ENCODE assay signal across 19 cellular contexts in the genomic region with DNA sequence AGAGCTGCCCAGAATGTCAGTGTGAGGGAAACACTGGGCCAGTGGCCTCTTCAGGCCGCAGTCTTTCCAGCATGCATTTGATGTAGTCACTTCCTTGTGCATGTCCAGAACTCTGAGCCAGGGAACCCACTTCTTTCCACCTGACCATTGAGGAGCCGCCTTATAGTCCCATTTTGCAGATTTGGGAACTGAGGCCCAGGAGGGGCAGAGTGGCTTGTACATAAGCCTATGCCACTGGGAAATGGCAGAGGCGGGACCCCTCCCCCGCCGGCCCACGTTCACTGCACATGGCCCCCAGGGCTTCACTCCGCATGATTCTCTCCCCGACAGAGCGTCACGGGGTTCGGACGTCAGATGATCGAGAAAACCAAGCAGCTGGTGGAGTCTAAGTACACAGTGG. TPM values are rescaled to one million over a fixed set of nuclear protein-coding genes. Genes with fewer than 3 reads are reported as not detected.
DNase-seq lines count a peak whose midpoint lies in the region; ATAC-seq, FAIRE-seq and TF ChIP-seq lines count a peak whose summit lies in the region.
"Had no signal": no experiment of that assay in that cellular context is flagged by ENCODE, and none has a peak within 500 bp of the region (broad histone marks: within the 10 kb centered on the region; RNA-seq: fewer than 3 reads in every experiment).

No MANE protein-coding gene starts in this region.

- H3K4me1 ChIP-seq in A549 (no peaks in the 10 kb centered on the region), neuronal stem cell (ENCODE audit: control insufficient read depth in 2 of 2, insufficient read depth in 1 of 2, low read depth in 1 of 2, low read length in 2 of 2) (no peaks in the 10 kb centered on the region), tibial nerve (peaks cover 0 to 30% (median 7%) of the 10 kb centered on the region in 4 donors)

- H2AK5ac ChIP-seq in neuronal stem cell (ENCODE audit: low read depth, low read length) = no peak overlapping the region

- no peak overlapping the region for H4K8ac ChIP-seq in neuronal stem cell (ENCODE audit: low read depth, low read length)

- H2BK5ac ChIP-seq in neuronal stem cell (ENCODE audit: low read length) = peak overlapping the region; percentile 13

- peak overlapping the region; percentile 35 for H3K27ac Mint-ChIP-seq in activated B cell treated with CpG ODN at 0.5 μM for 24 hours
- H3K27ac Mint-ChIP-seq: CD4-positive, alpha-beta T cell had no signal

- no peak overlapping the region for H2AFZ ChIP-seq in neuronal stem cell (ENCODE audit: low read length)
- H2AFZ ChIP-seq: GM23248 had no signal

- H4K91ac ChIP-seq in neuronal stem cell (ENCODE audit: low read depth, low read length, poor library complexity) = no peak overlapping the region

- H3K36me3 ChIP-seq in neuronal stem cell (replicated peaks in 1 of 2; ENCODE audit: control insufficient read depth in 2 of 2, insufficient read depth in 2 of 2, low read length in 2 of 2) (peaks cover 30 to 58% of the 10 kb centered on the region in 2 donors), tibial nerve (peaks cover 0 to 43% (median 0%) of the 10 kb centered on the region in 3 donors)

- H3K23ac ChIP-seq in neuronal stem cell (ENCODE audit: low read depth, low read length, poor library complexity) = no peak overlapping the region

- H3K18ac ChIP-seq in neuronal stem cell (ENCODE audit: low read length) = no peak overlapping the region

- TF ChIP-seq EP300 in A549 (IDR thresholded peaks at IDR 0.05) (no peak), tibial nerve (IDR thresholded peaks at IDR 0.05) (no peak)

- H3K4me1 Mint-ChIP-seq in activated B cell treated with CpG ODN at 0.5 μM for 24 hours = peaks cover 26% of the 10 kb centered on the region

- H3K4ac ChIP-seq in neuronal stem cell (ENCODE audit: low read length) = no peak overlapping the region

- TF ChIP-seq RAD21 in A549 (conservative IDR thresholded peaks at IDR 0.05 in 1 of 2, IDR thresholded peaks at IDR 0.05 in 1 of 2) = no peak

- H3K9me3 ChIP-seq in A549 (no peaks in the 10 kb centered on the region), neuronal stem cell (replicated peaks in 1 of 2; ENCODE audit: control insufficient read depth in 2 of 2, insufficient read depth in 1 of 2, low read depth in 1 of 2, low read length in 2 of 2) (peaks cover 0 to 1% of the 10 kb centered on the region in 2 donors), tibial nerve (no peaks in the 10 kb centered on the region)

- H3K36me3 Mint-ChIP-seq in activated B cell treated with CpG ODN at 0.5 μM for 24 hours (ENCODE audit: low read depth) = peaks cover 18% of the 10 kb centered on the region

- no peak for FAIRE-seq in A549 (lab: Jason Lieb, UNC)
- FAIRE-seq: G401.6, GM12891, H54, HTR-8/SVneo had no signal

- CTCF ChIA-PET in A549 (lab: Yijun Ruan, JAX) (interaction anchor here (0.6 to 3.1 kb wide), 10 partner anchors 9 to 73 kb away, joined by 3 to 12 read pairs (median 4); no protein-coding TSS in a partner anchor), activated B cell treated with CpG ODN at 0.5 μM for 24 hours (lab: Charles Lee) (interaction anchor here (1.3 kb wide), 1 partner anchor 48 kb away, joined by 3 read pairs; no protein-coding TSS in a partner anchor)

- WGBS in A549 (ENCODE audit: missing lambda C conversion rate) = 94% methylated on average over 13 of the region's 13 CpGs
- WGBS in neuronal stem cell (ENCODE audit: extremely low coverage in 2 of 2, insufficient read length in 2 of 2, insufficient replicate concordance in 1 of 2), 2 donors = no CpG with 5 or more reads among the region's 13 CpGs
- WGBS in tibial nerve, 2 donors = 92 to 95% methylated on average over 13 of the region's 13 CpGs

- no peaks in the 10 kb centered on the region for H3K79me1 ChIP-seq in neuronal stem cell (ENCODE audit: low read depth, low read length)

- H3K4me3 ChIP-seq in A549 (no peak overlapping the region), neuronal stem cell (ENCODE audit: low read length in 2 of 2) (no peak overlapping the region), tibial nerve (no peak overlapping the region)
- H3K4me3 ChIP-seq: GM23248 had no signal

- H2BK15ac ChIP-seq in neuronal stem cell (ENCODE audit: low read length) = no peak overlapping the region

- no peak overlapping the region for H3K14ac ChIP-seq in neuronal stem cell (ENCODE audit: low read length)

- ATAC-seq in A549 = no peak
- no peak for ATAC-seq in activated B cell treated with CpG ODN at 0.5 μM for 24 hours (ENCODE audit: low read depth)
- no peak for ATAC-seq in HG03045 (IDR thresholded peaks at IDR 0.05; ENCODE audit: unreplicated experiment)
- ATAC-seq in HG03095 (IDR thresholded peaks at IDR 0.05; ENCODE audit: unreplicated experiment) = no peak

- no peaks in the 10 kb centered on the region for H3K9me3 Mint-ChIP-seq in activated B cell treated with CpG ODN at 0.5 μM for 24 hours
- H3K9me3 Mint-ChIP-seq: CD4-positive, alpha-beta T cell had no signal

- H3K4me2 ChIP-seq in A549 = no peak overlapping the region
- peak overlapping the region; percentile 2 for H3K4me2 ChIP-seq in neuronal stem cell (ENCODE audit: insufficient read depth, low read length, poor library complexity, severe bottlenecking)

- no peaks in the 10 kb centered on the region for H3K27me3 Mint-ChIP-seq in activated B cell treated with CpG ODN at 0.5 μM for 24 hours
- H3K27me3 Mint-ChIP-seq: CD4-positive, alpha-beta T cell had no signal

- no peak for DNase-seq in A549 (ENCODE audit: low read depth in 1 of 2, low spot score in 1 of 2)
- DNase-seq in activated B cell treated with CpG ODN at 0.5 μM for 24 hours = no peak
- peak; percentile 49 for DNase-seq in foreskin melanocyte
- DNase-seq in neuronal stem cell (ENCODE audit: low spot score) = no peak
- DNase-seq in tibial nerve (ENCODE audit: low spot score in 2 of 2) = no peak
- DNase-seq: 8988T; ACHN; C1 segment of cervical spinal cord; Calu3; CD4-positive, alpha-beta T cell; DMS79 treated with DMSO at 0.1 percent for 48 hours; EL; GM23248 had no signal

- H2BK12ac ChIP-seq in neuronal stem cell (ENCODE audit: low read length) = peak overlapping the region; percentile 84

- POLR2A ChIA-PET in A549 (lab: Yijun Ruan, JAX) (no interaction called here), activated B cell treated with CpG ODN at 0.5 μM for 24 hours (lab: Charles Lee) (no interaction called here)

- H3K27me3 ChIP-seq in neuronal stem cell (ENCODE audit: control insufficient read depth in 3 of 3, insufficient read depth in 3 of 3, low read depth in 1 of 3, low read length in 3 of 3) (no peaks in the 10 kb centered on the region), tibial nerve (peaks cover 0 to 17% of the 10 kb centered on the region in 2 donors)

- no peak overlapping the region for H3K9ac ChIP-seq in neuronal stem cell (ENCODE audit: low read depth, low read length, poor library complexity)
- H3K9ac ChIP-seq: GM23248 had no signal

- no peak for TF ChIP-seq POLR2A in A549 (IDR thresholded peaks at IDR 0.05; ENCODE audit: low read length)
- no peak for TF ChIP-seq POLR2A in tibial nerve (IDR thresholded peaks at IDR 0.05)

- TF ChIP-seq CTCF in A549 (IDR thresholded peaks at IDR 0.05) (no peak), activated B cell treated with CpG ODN at 0.5 μM for 24 hours (IDR thresholded peaks at IDR 0.05) (no peak), tibial nerve (IDR thresholded peaks at IDR 0.05) (no peak)

- H2BK120ac ChIP-seq in neuronal stem cell (ENCODE audit: low read depth, low read length) = no peak overlapping the region

- intact Hi-C loops in activated B cell treated with CpG ODN at 0.5 μM for 24 hours (cut with micrococcal nuclease) = no loop called here

- H3K27ac ChIP-seq in A549 = no peak overlapping the region
- H3K27ac ChIP-seq in neuronal stem cell (replicated peaks; ENCODE audit: low read length) = no peak overlapping the region
- no peak overlapping the region for H3K27ac ChIP-seq in tibial nerve
- H3K27ac ChIP-seq: GM23248 had no signal

- H3K4me3 Mint-ChIP-seq in activated B cell treated with CpG ODN at 0.5 μM for 24 hours = no peak overlapping the region
- H3K4me3 Mint-ChIP-seq: CD4-positive, alpha-beta T cell had no signal

RNA-seq across cellular contexts. Expression of gene SPIB, which starts 5.6 kb away (rescaled TPM):
- polyA plus RNA-seq in A549 (2011; rRNA removed) (not detected in 2 replicates), A549 (2017; fragmentation: RNase III; extraction: RNeasy Plus Mini Kit Qiagen cat#74134 plus additional on column Dnase treatment) (0.03 to 0.54 TPM (median 0.12 TPM) in 3 replicates)
- polyA plus RNA-seq in A549 (2012; cell fraction: cytosol; rRNA removed) = 0.32 and 0.40 TPM in 2 replicates
- polyA plus RNA-seq in A549 (2012; cell fraction: nucleus; rRNA removed) = 0.53 and 1.8 TPM in 2 replicates
- polyA minus RNA-seq in A549 (2011; rRNA and poly(A)+ RNA removed) = not detected in 2 replicates
- total RNA-seq in activated B cell treated with CpG ODN at 0.5 μM for 24 hours (280 and 324 TPM in 2 replicates), tibial nerve (1 to 10 TPM in 1 of 4 donors, under 1 TPM in 2, not detected in 1; 0.66 to 3.5 (median 0.90) TPM)
- 0.08 TPM for polyA plus RNA-seq in neuronal stem cell (2013, experiment 1 of 2)
- polyA plus RNA-seq in neuronal stem cell (2013, experiment 2 of 2) = 0.17 TPM
- total RNA-seq: GM23248 had no signal
- polyA plus RNA-seq: GM23248 had no signal

RNA-seq across cellular contexts. Expression of gene MYBPC2, which starts 19.6 kb away (rescaled TPM):
- polyA plus RNA-seq in A549 (2011; rRNA removed) (0.03 TPM in 1 of 2 replicates, not detected in the other), A549 (2017; fragmentation: RNase III; extraction: RNeasy Plus Mini Kit Qiagen cat#74134 plus additional on column Dnase treatment) (0.03 to 0.10 TPM in 2 of 3 replicates, not detected in the other)
- polyA plus RNA-seq in A549 (2012; cell fraction: cytosol; rRNA removed) = 0.07 TPM in 1 of 2 replicates, not detected in the other
- polyA plus RNA-seq in A549 (2012; cell fraction: nucleus; rRNA removed) = 0.01 TPM in 1 of 2 replicates, not detected in the other
- polyA minus RNA-seq in A549 (2011; rRNA and poly(A)+ RNA removed) = not detected in 2 replicates
- total RNA-seq in activated B cell treated with CpG ODN at 0.5 μM for 24 hours (1.1 and 1.4 TPM in 2 replicates), tibial nerve (under 1 TPM in 1 of 4 donors, not detected in 3; 0.21 TPM)
- polyA plus RNA-seq in neuronal stem cell (2013, experiment 1 of 2) = 1.0 TPM
- 1.2 TPM for polyA plus RNA-seq in neuronal stem cell (2013, experiment 2 of 2)
- total RNA-seq: Calu3, GM23248 had no signal
- polyA plus RNA-seq: GM23248 had no signal

RNA-seq across cellular contexts. Expression of gene POLD1, which starts 28.9 kb away (rescaled TPM):
- polyA plus RNA-seq in A549 (2011; rRNA removed) (24.2 and 26.1 TPM in 2 replicates), A549 (2017; fragmentation: RNase III; extraction: RNeasy Plus Mini Kit Qiagen cat#74134 plus additional on column Dnase treatment) (84.9 to 88.8 TPM (median 88.0 TPM) in 3 replicates)
- polyA plus RNA-seq in A549 (2012; cell fraction: cytosol; rRNA removed) = 133 and 174 TPM in 2 replicates
- 513 and 742 TPM in 2 replicates for polyA plus RNA-seq in A549 (2012; cell fraction: nucleus; rRNA removed)
- polyA minus RNA-seq in A549 (2011; rRNA and poly(A)+ RNA removed) = 32.4 and 73.2 TPM in 2 replicates
- total RNA-seq in activated B cell treated with CpG ODN at 0.5 μM for 24 hours (58.8 and 65.5 TPM in 2 replicates), tibial nerve (10 to 100 TPM; 10.8 to 28.2 (median 15.5) TPM)
- 60.2 TPM for polyA plus RNA-seq in neuronal stem cell (2013, experiment 1 of 2)
- polyA plus RNA-seq in neuronal stem cell (2013, experiment 2 of 2) = 61.7 TPM

RNA-seq across cellular contexts. Expression of gene NR1H2, which starts 36.8 kb away (rescaled TPM):
- polyA plus RNA-seq in A549 (2011; rRNA removed) (39.2 and 39.3 TPM in 2 replicates), A549 (2017; fragmentation: RNase III; extraction: RNeasy Plus Mini Kit Qiagen cat#74134 plus additional on column Dnase treatment) (52.5 to 69.7 TPM (median 67.0 TPM) in 3 replicates)
- 66.5 and 83.6 TPM in 2 replicates for polyA plus RNA-seq in A549 (2012; cell fraction: cytosol; rRNA removed)
- 131 and 169 TPM in 2 replicates for polyA plus RNA-seq in A549 (2012; cell fraction: nucleus; rRNA removed)
- polyA minus RNA-seq in A549 (2011; rRNA and poly(A)+ RNA removed) = 44.5 and 46.1 TPM in 2 replicates
- total RNA-seq in activated B cell treated with CpG ODN at 0.5 μM for 24 hours (66.9 and 79.5 TPM in 2 replicates), tibial nerve (100 to 1,000 TPM in 1 of 4 donors, 10 to 100 TPM in 3; 80.2 to 125 (median 93.7) TPM)
- 15.5 TPM for polyA plus RNA-seq in neuronal stem cell (2013, experiment 1 of 2)
- polyA plus RNA-seq in neuronal stem cell (2013, experiment 2 of 2) = 15.1 TPM

RNA-seq across cellular contexts. Expression of gene NAPSA, which starts 47.7 kb away (rescaled TPM):
- polyA plus RNA-seq in A549 (2011; rRNA removed) (1.3 and 1.7 TPM in 2 replicates), A549 (2017; fragmentation: RNase III; extraction: RNeasy Plus Mini Kit Qiagen cat#74134 plus additional on column Dnase treatment) (1.5 to 2.0 TPM (median 1.7 TPM) in 3 replicates)
- 1.3 and 1.4 TPM in 2 replicates for polyA plus RNA-seq in A549 (2012; cell fraction: cytosol; rRNA removed)
- polyA plus RNA-seq in A549 (2012; cell fraction: nucleus; rRNA removed) = 5.7 and 7.2 TPM in 2 replicates
- 1.2 and 1.8 TPM in 2 replicates for polyA minus RNA-seq in A549 (2011; rRNA and poly(A)+ RNA removed)
- total RNA-seq in activated B cell treated with CpG ODN at 0.5 μM for 24 hours (1.4 and 2.4 TPM in 2 replicates), tibial nerve (1 to 10 TPM in 1 of 4 donors, under 1 TPM in 1, not detected in 2; 0.39 to 2.1 TPM)
- 0.84 TPM for polyA plus RNA-seq in neuronal stem cell (2013, experiment 1 of 2)
- polyA plus RNA-seq in neuronal stem cell (2013, experiment 2 of 2) = 0.72 TPM

Comparison
In these comparisons a context has a peak if more than half of its experiments do, and no peak if none do; other contexts are left out.
1. RNA of gene SPIB, which starts 5.6 kb away (total RNA-seq): 280 to 324 TPM in activated B cell treated with CpG ODN at 0.5 μM for 24 hours; 0.66 to 3.5 TPM in tibial nerve; every median in the first group is over 10 times any median in the second.